In genomic region chr11:111283945-111284481, GRCh38 we compare ENCODE assay signal across 12 cellular contexts. TPM values are rescaled to one million over a fixed set of nuclear protein-coding genes. Genes with fewer than 3 reads are reported as not detected.
DNase-seq lines count a peak whose midpoint lies in the region; ATAC-seq, FAIRE-seq and TF ChIP-seq lines count a peak whose summit lies in the region.
"Had no signal": no experiment of that assay in that cellular context is flagged by ENCODE, and none has a peak within 500 bp of the region (broad histone marks: within the 10 kb centered on the region; RNA-seq: fewer than 3 reads in every experiment).

No MANE protein-coding gene starts in this region.

- DNase-seq in HT-29 (ENCODE audit: low spot score), result peak; percentile 63
- DNase-seq in GM12878 (ENCODE audit: low read depth, low spot score), result no peak
- no peak for DNase-seq in lower lobe of right lung
- DNase-seq in tibial nerve (ENCODE audit: low spot score in 2 of 2), result peak; percentile 54 to 58
- no peak for DNase-seq in RPMI8226
- no peak for DNase-seq in foreskin melanocyte
- DNase-seq in COR-L47 (lab: John Stamatoyannopoulos, UW), result no peak
- DNase-seq in NCI-H1417 (lab: John Stamatoyannopoulos, UW), result no peak

- H3K9ac ChIP-seq in GM12878 (ENCODE audit: control insufficient read depth, insufficient read depth, low read length), result no peak overlapping the region
- H3K9ac ChIP-seq: KMS-11 had no signal

- no peaks in the 10 kb centered on the region for H3K36me3 ChIP-seq in GM12878 (ENCODE audit: control insufficient read depth in 2 of 2, insufficient read depth in 2 of 2, low read length in 1 of 2)
- H3K36me3 ChIP-seq in lower lobe of right lung, result no peaks in the 10 kb centered on the region
- H3K36me3 ChIP-seq in tibial nerve, result no peaks in the 10 kb centered on the region

- no peak for FAIRE-seq in GM12878 (lab: Jason Lieb, UNC)

- TF ChIP-seq RAD21 in GM12878 (IDR thresholded peaks at IDR 0.05; ENCODE audit: insufficient read depth, low read depth, low read length), result no peak

- H3K27me3 ChIP-seq in GM12878 (replicated peaks in 1 of 2; ENCODE audit: control insufficient read depth in 2 of 2, insufficient read depth in 2 of 2, low read length in 1 of 2) (peaks cover 0 to 3% of the 10 kb centered on the region in 2 experiments; a peak in 2 of 4 replicates), lower lobe of right lung (ENCODE audit: low read depth) (no peaks in the 10 kb centered on the region), tibial nerve (no peaks in the 10 kb centered on the region)
- H3K27me3 ChIP-seq: testis had no signal

- TF ChIP-seq POLR2A in GM12878 (IDR thresholded peaks at IDR 0.05; ENCODE audit: low read depth, low read length) (no peak), tibial nerve (IDR thresholded peaks at IDR 0.05) (no peak)

- no peaks in the 10 kb centered on the region for H3K9me3 ChIP-seq in GM12878 (replicated peaks; ENCODE audit: control insufficient read depth, insufficient read depth, low read length)
- no peaks in the 10 kb centered on the region for H3K9me3 ChIP-seq in lower lobe of right lung
- no peaks in the 10 kb centered on the region for H3K9me3 ChIP-seq in tibial nerve
- H3K9me3 ChIP-seq: testis had no signal

- H3K4me3 ChIP-seq in GM12878 (no peak overlapping the region), lower lobe of right lung (no peak overlapping the region), tibial nerve (peak overlapping the region in 2 of 4 donors; percentile 7 to 24)
- H3K4me3 ChIP-seq: testis had no signal

- SMC1A ChIA-PET in GM12878 (lab: Charles Lee; ENCODE audit: uncharacterized antibody, unreplicated experiment), result interaction anchor here (0.9 to 12.6 kb wide), 8 partner anchors 11 to 163 kb away, joined by 3 to 455 read pairs (median 8); no protein-coding TSS in a partner anchor

- intact Hi-C loops in GM12878 (cut with micrococcal nuclease; ENCODE audit: unreplicated experiment), result loop anchor here (1.0 to 5.0 kb wide), 5 partner anchors 63 to 162 kb away; partner anchors contain the start of gene POU2AF1
- intact Hi-C loops in lower lobe of right lung (cut with DNase I), result loop anchor here (10.0 kb wide), 1 partner anchor 141 kb away; no protein-coding TSS in a partner anchor

- CTCF ChIA-PET in GM12878 (lab: Yijun Ruan, JAX), result interaction anchor here (0.7 to 13.8 kb wide), 13 partner anchors 11 to 180 kb away, joined by 3 to 680 read pairs (median 5); no protein-coding TSS in a partner anchor

- ATAC-seq in GM12878 (peak; percentile 30; the same call in 2 of the 3 replicates), lower lobe of right lung (peak; percentile 37 to 46)

- WGBS in GM12878 (ENCODE audit: insufficient coverage, insufficient replicate concordance, low lambda C conversion rate, missing lambda C conversion rate), result 11% methylated on average over 30 of the region's 33 CpGs
- WGBS in tibial nerve, 2 donors, result 63 to 73% methylated on average over 32 to 33 of the region's 33 CpGs

- H3K79me2 ChIP-seq in GM12878 (ENCODE audit: control insufficient read depth, insufficient read depth, low read length), result no peaks in the 10 kb centered on the region

- no peak for TF ChIP-seq CTCF in GM12878 (IDR thresholded peaks at IDR 0.05 in 2 of 3, conservative IDR thresholded peaks at IDR 0.05 in 1 of 3; ENCODE audit: control insufficient read depth in 2 of 3, extremely low read depth in 1 of 3, insufficient read depth in 1 of 3, low read depth in 3 of 3, low read length in 3 of 3)
- no peak for TF ChIP-seq CTCF in lower lobe of right lung (IDR thresholded peaks at IDR 0.05)
- no peak for TF ChIP-seq CTCF in tibial nerve (IDR thresholded peaks at IDR 0.05)

- H3K27ac ChIP-seq in GM12878 (ENCODE audit: control insufficient read depth, insufficient read depth), result no peak overlapping the region
- H3K27ac ChIP-seq in lower lobe of right lung, result no peak overlapping the region
- H3K27ac ChIP-seq in tibial nerve, result peak overlapping the region in 1 of 4 donors; percentile 48
- H3K27ac ChIP-seq: KMS-11, testis had no signal

- peak overlapping the region; percentile 20; the same call in 1 of the 2 replicates for H2AFZ ChIP-seq in GM12878 (ENCODE audit: control insufficient read depth, low read depth, low read length)

- in situ Hi-C loops in GM12878 (cut with MboI), result loop anchor here (5.0 kb wide), 1 partner anchor 138 kb away; no protein-coding TSS in a partner anchor

- TF ChIP-seq EP300 in GM12878 (IDR thresholded peaks at IDR 0.05; ENCODE audit: borderline replicate concordance in 1 of 2, control insufficient read depth in 1 of 2, low read depth in 2 of 2, low read length in 2 of 2), result no peak
- TF ChIP-seq EP300 in tibial nerve (IDR thresholded peaks at IDR 0.05), result peak in 1 of 2 donors; percentile 42

- RAD21 ChIA-PET in GM12878 (lab: Charles Lee; ENCODE audit: unreplicated experiment), result interaction anchor here (0.7 to 7.2 kb wide), 8 partner anchors 25 to 835 kb away, joined by 3 to 322 read pairs (median 4); partner anchors contain the start of gene POU2AF1

- BruUV-seq in GM12878 (replicated peaks; lab: Mats Ljungman, UMichigan), result no TSS peak

- H3K4me1 ChIP-seq in GM12878 (ENCODE audit: control insufficient read depth, insufficient read depth, low read length), result no peaks in the 10 kb centered on the region
- H3K4me1 ChIP-seq in lower lobe of right lung, result peaks cover 6% of the 10 kb centered on the region
- peaks cover 0 to 16% (median 0%) of the 10 kb centered on the region in 4 donors for H3K4me1 ChIP-seq in tibial nerve
- H3K4me1 ChIP-seq: testis had no signal

- no peaks in the 10 kb centered on the region for H4K20me1 ChIP-seq in GM12878 (ENCODE audit: control insufficient read depth, insufficient read depth)

- POLR2A ChIA-PET in GM12878 (lab: Charles Lee), result interaction anchor here (0.7 kb wide), 1 partner anchor 139 kb away, joined by 3 read pairs; no protein-coding TSS in a partner anchor

- no peak overlapping the region for H3K4me2 ChIP-seq in GM12878 (ENCODE audit: control insufficient read depth, insufficient read depth)
- H3K4me2 ChIP-seq: KMS-11 had no signal

TF ChIP-seq in GM12878, 131 proteins besides CTCF, POLR2A, EP300 and RAD21 (continues in another document):
- TF ChIP-seq CBX5 (IDR thresholded peaks at IDR 0.05; ENCODE audit: low read depth) (no peak), TAF1 (IDR thresholded peaks at IDR 0.05; ENCODE audit: borderline replicate concordance, low read depth, low read length) (no peak), SUPT20H (IDR thresholded peaks at IDR 0.05; ENCODE audit: borderline replicate concordance, control insufficient read depth, low read depth, low read length) (no peak), SMAD1 (IDR thresholded peaks at IDR 0.05; ENCODE audit: low read depth, partially characterized antibody) (no peak), POU2F2 (IDR thresholded peaks at IDR 0.05; ENCODE audit: borderline replicate concordance, low read depth, low read length) (no peak), MTA3 (IDR thresholded peaks at IDR 0.05; ENCODE audit: borderline replicate concordance, low read length) (no peak), TCF12 (IDR thresholded peaks at IDR 0.05; ENCODE audit: low read depth, low read length) (no peak)

RNA-seq across cellular contexts. Expression of gene POU2AF3, which starts 14.3 kb away (rescaled TPM):
- 14.5 and 23.0 TPM in 2 replicates for total RNA-seq in HT-29 (2014; rRNA removed; shearing (Covaris generic))
- total RNA-seq in GM12878 (2013; cell fraction: nucleolus; rRNA removed), result not detected in 2 replicates
- 0.17 TPM in 1 of 2 replicates, not detected in the other for total RNA-seq in GM12878 (2014; rRNA removed)
- not detected in 2 replicates for total RNA-seq in GM12878 (2014; rRNA removed; fragmentation: Illumina TruSeq; extraction: Trizol)
- total RNA-seq in GM12878 (2021), result not detected in 2 replicates
- not detected for polyA plus RNA-seq in GM12878 (2011; ENCODE audit: low read depth)
- polyA plus RNA-seq in GM12878 (2011; rRNA removed), result 0.09 TPM in 1 of 2 replicates, not detected in the other
- 0.05 TPM in 1 of 2 replicates, not detected in the other for polyA plus RNA-seq in GM12878 (2011; cell fraction: cytosol; rRNA removed)
- 0.45 TPM in 1 of 2 replicates, not detected in the other for polyA plus RNA-seq in GM12878 (2011; cell fraction: nucleus; rRNA removed)
- polyA plus RNA-seq in GM12878 (2012), result 0.22 and 0.27 TPM in 2 replicates
- not detected in 2 replicates for polyA plus RNA-seq in GM12878 (2014; fragmentation: Illumina TruSeq; extraction: Trizol)
- not detected for polyA plus RNA-seq in GM12878 (2014; fragmentation: Nextera tagmentation; extraction: Ambion mirVana)
- not detected in 2 replicates for polyA plus RNA-seq in GM12878 (2014; rRNA removed)
- polyA plus RNA-seq in GM12878 (2016; fragmentation: Nextera tagmentation; extraction: Ambion mirVana), result under 1 TPM in 1 of 2 experiments, not detected in 1; 0.17 TPM
- not detected in 2 replicates for polyA minus RNA-seq in GM12878 (2011; rRNA and poly(A)+ RNA removed)
- not detected in 2 replicates for polyA minus RNA-seq in GM12878 (2011; cell fraction: cytosol; rRNA and poly(A)+ RNA removed)
- polyA minus RNA-seq in GM12878 (2011; cell fraction: nucleus; rRNA and poly(A)+ RNA removed), result not detected in 2 replicates
- total RNA-seq in lower lobe of right lung, result 3.4 TPM
- total RNA-seq in tibial nerve, result 1 to 10 TPM in 3 of 4 donors, under 1 TPM in 1; 0.87 to 4.4 (median 2.3) TPM
- total RNA-seq: dermis microvascular lymphatic vessel endothelial cell; T-helper 2 cell treated with Interferon-gamma antibody and Interleukin-4, amounts not matched to agents 100 ng/mL and 5 ng/mL, for 36 hours had no signal

RNA-seq across cellular contexts. Expression of gene POU2AF2, which starts 38.5 kb away (rescaled TPM):
- total RNA-seq in HT-29 (2014; rRNA removed; shearing (Covaris generic)), result 6.3 and 6.5 TPM in 2 replicates
- not detected in 2 replicates for total RNA-seq in GM12878 (2013; cell fraction: nucleolus; rRNA removed)
- total RNA-seq in GM12878 (2014; rRNA removed), result not detected in 2 replicates
- not detected in 2 replicates for total RNA-seq in GM12878 (2014; rRNA removed; fragmentation: Illumina TruSeq; extraction: Trizol)
- not detected in 2 replicates for total RNA-seq in GM12878 (2021)
- not detected for polyA plus RNA-seq in GM12878 (2011; ENCODE audit: low read depth)
- not detected in 2 replicates for polyA plus RNA-seq in GM12878 (2011; rRNA removed)
- polyA plus RNA-seq in GM12878 (2011; cell fraction: cytosol; rRNA removed), result not detected in 2 replicates
- polyA plus RNA-seq in GM12878 (2011; cell fraction: nucleus; rRNA removed), result not detected in 2 replicates
- polyA plus RNA-seq in GM12878 (2012), result not detected in 2 replicates
- not detected in 2 replicates for polyA plus RNA-seq in GM12878 (2014; fragmentation: Illumina TruSeq; extraction: Trizol)
- not detected for polyA plus RNA-seq in GM12878 (2014; fragmentation: Nextera tagmentation; extraction: Ambion mirVana)
- not detected in 2 replicates for polyA plus RNA-seq in GM12878 (2014; rRNA removed)
- polyA plus RNA-seq in GM12878 (2016; fragmentation: Nextera tagmentation; extraction: Ambion mirVana), result not detected
- polyA minus RNA-seq in GM12878 (2011; rRNA and poly(A)+ RNA removed), result not detected in 2 replicates
- polyA minus RNA-seq in GM12878 (2011; cell fraction: cytosol; rRNA and poly(A)+ RNA removed), result not detected in 2 replicates
- not detected in 2 replicates for polyA minus RNA-seq in GM12878 (2011; cell fraction: nucleus; rRNA and poly(A)+ RNA removed)
- total RNA-seq in lower lobe of right lung, result not detected
- total RNA-seq in tibial nerve, result 1 to 10 TPM in 3 of 4 donors, under 1 TPM in 1; 0.78 to 4.2 (median 2.0) TPM
- total RNA-seq: dermis microvascular lymphatic vessel endothelial cell; T-helper 2 cell treated with Interferon-gamma antibody and Interleukin-4, amounts not matched to agents 100 ng/mL and 5 ng/mL, for 36 hours had no signal

Comparison
In these comparisons a context has a peak if more than half of its experiments do, and no peak if none do; other contexts are left out.
1. DNase-seq: peak in HT-29 (single experiment) and tibial nerve (2 of 2); none in GM12878 (single experiment), lower lobe of right lung (single experiment), RPMI8226 (single experiment), foreskin melanocyte (single experiment), COR-L47 (single experiment) and NCI-H1417 (0 of 3).